Comparison of ENCODE assay signal across 15 cellular contexts in the genomic region with DNA sequence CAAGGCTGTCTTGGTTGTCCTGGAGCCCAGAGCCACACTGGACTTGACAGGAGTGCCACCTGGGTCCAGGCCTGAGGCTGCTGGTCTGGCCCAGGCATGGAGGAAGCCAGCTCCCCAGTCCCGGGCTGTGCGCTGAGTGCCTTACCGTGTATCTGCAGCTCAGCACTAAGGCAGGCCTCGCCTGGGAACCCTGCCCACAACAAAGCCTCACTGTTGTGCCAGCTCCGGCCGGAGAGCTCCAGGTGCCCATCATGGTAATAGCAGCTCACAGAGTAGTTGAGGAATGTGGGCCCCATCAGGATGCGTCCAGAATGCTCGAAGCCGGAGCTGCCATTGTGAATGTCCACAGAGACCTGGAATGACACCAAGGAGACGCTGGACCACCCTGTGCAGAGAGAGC.
"Had no signal": no experiment of that assay in that cellular context is flagged by ENCODE, and none has a peak within 500 bp of the region (broad histone marks: within the 10 kb centered on the region; RNA-seq: fewer than 3 reads in every experiment).

No MANE protein-coding gene starts in this region.

- H3K9me3 ChIP-seq: tibial artery, upper lobe of left lung, uterus had no signal

- H3K4me1 ChIP-seq: foreskin keratinocyte, tibial artery, upper lobe of left lung, uterus had no signal

- DNase-seq: effector CD4-positive, alpha-beta T cell; endodermal cell; erythroblast; foreskin keratinocyte; hippocampal formation; left colon; mammary epithelial cell; naive thymus-derived CD4-positive, alpha-beta T cell; stimulated activated CD4-positive, alpha-beta T cell treated with anti-CD3 and anti-CD28 coated beads, Interleukin-4, amount 100 ng/mL, for 1 hour; tibial artery; upper lobe of left lung; uterus had no signal

- ATAC-seq: foreskin keratinocyte; left colon; naive thymus-derived CD4-positive, alpha-beta T cell; stimulated activated memory B cell treated with anti-CD40 and anti-IgM and Interleukin-4, amounts not matched to agents 10 μg/mL and 1 μg/mL and 100 μg/mL, for 72 hours had no signal

- H3K36me3 ChIP-seq: tibial artery, upper lobe of left lung, uterus had no signal

- H3K27ac ChIP-seq: coronary artery, foreskin keratinocyte, tibial artery, upper lobe of left lung, uterus had no signal

- H3K27me3 ChIP-seq: foreskin keratinocyte, tibial artery, upper lobe of left lung, uterus had no signal

- H3K4me3 ChIP-seq: coronary artery, smooth muscle cell, tibial artery, upper lobe of left lung, uterus had no signal
